In genomic region chr15:49225572-49226281, GRCh38 we compare ENCODE assay signal across 9 cellular contexts. TPM values are rescaled to one million over a fixed set of nuclear protein-coding genes. Genes with fewer than 3 reads are reported as not detected.
DNase-seq lines count a peak whose midpoint lies in the region; ATAC-seq, FAIRE-seq and TF ChIP-seq lines count a peak whose summit lies in the region.
"Had no signal": no experiment of that assay in that cellular context is flagged by ENCODE, and none has a peak within 500 bp of the region (broad histone marks: within the 10 kb centered on the region; RNA-seq: fewer than 3 reads in every experiment).

No MANE protein-coding gene starts in this region.

- DNase-seq in Caki2 (ENCODE audit: low read depth), result peak; percentile 44
- DNase-seq in kidney, result no peak
- no peak for DNase-seq in germinal center (ENCODE audit: low spot score)
- no peak for DNase-seq in GM12891 (ENCODE audit: insufficient read length, low spot score)
- DNase-seq: stimulated activated CD4-positive, alpha-beta T cell treated with anti-CD3 and anti-CD28 coated beads, Interleukin-12 subunit alpha, Interleukin-12 subunit beta, amount 100 ng/mL, for 4 hours had no signal

- peak; percentile 28 for TF ChIP-seq CTCF in kidney (IDR thresholded peaks at IDR 0.05; ENCODE audit: borderline replicate concordance, extremely low read depth, insufficient read depth)

- H3K9ac ChIP-seq in HUES64 (ENCODE audit: low read depth, low read length) (no peak overlapping the region), kidney (ENCODE audit: low read length in 2 of 2) (no peak overlapping the region)

- 88% methylated on average over 3 of the region's 3 CpGs for WGBS in HUES64

- peak overlapping the region; percentile 20 for H3K27ac Mint-ChIP-seq in activated T-helper 17 cell treated with anti-CD3 and anti-CD28 coated beads, Interleukin-2, amount 50 U/mL, for 72 hours

- no peak for ATAC-seq in activated T-helper 17 cell treated with anti-CD3 and anti-CD28 coated beads, Interleukin-2, amount 50 U/mL, for 72 hours (replicated peaks)
- ATAC-seq in HG03442 (IDR thresholded peaks at IDR 0.05; ENCODE audit: unreplicated experiment) (no peak), HG02588 (IDR thresholded peaks at IDR 0.05; ENCODE audit: unreplicated experiment) (no peak)

- no peak overlapping the region for H3K4me3 Mint-ChIP-seq in activated T-helper 17 cell treated with anti-CD3 and anti-CD28 coated beads, Interleukin-2, amount 50 U/mL, for 72 hours

- no peak overlapping the region for H3K4me3 ChIP-seq in HUES64 (ENCODE audit: low read length)
- H3K4me3 ChIP-seq in kidney (ENCODE audit: low read length in 2 of 2), result no peak overlapping the region

- no peaks in the 10 kb centered on the region for H3K27me3 Mint-ChIP-seq in activated T-helper 17 cell treated with anti-CD3 and anti-CD28 coated beads, Interleukin-2, amount 50 U/mL, for 72 hours

- H3K27me3 ChIP-seq in HUES64 (ENCODE audit: insufficient read depth, low read length), result no peaks in the 10 kb centered on the region

- intact Hi-C loops in kidney (cut with DNase I), result no loop called here

- H3K27ac ChIP-seq in HUES64 (ENCODE audit: low read depth, low read length), result 0 out of 2 replicates have a peak overlapping the region, but pooled peaks have one; percentile 12
- no peak overlapping the region for H3K27ac ChIP-seq in kidney (ENCODE audit: low read depth in 2 of 2, low read length in 2 of 2)

- no peak for TF ChIP-seq POLR2A in GM12891 (IDR thresholded peaks at IDR 0.05; ENCODE audit: low read depth, low read length)

- FAIRE-seq in kidney (lab: Jason Lieb, UNC), result no peak
- FAIRE-seq in GM12891 (lab: Jason Lieb, UNC), result no peak

- peaks cover 7% of the 10 kb centered on the region for H3K4me1 ChIP-seq in HUES64 (ENCODE audit: insufficient read depth, low read length)
- peaks cover 0 to 10% of the 10 kb centered on the region in 2 donors for H3K4me1 ChIP-seq in kidney (ENCODE audit: control insufficient read depth in 1 of 2, insufficient read depth in 1 of 2, low read depth in 1 of 2, low read length in 2 of 2)

- no peaks in the 10 kb centered on the region for H3K36me3 ChIP-seq in HUES64 (ENCODE audit: insufficient read depth, low read length)
- no peaks in the 10 kb centered on the region for H3K36me3 ChIP-seq in kidney (ENCODE audit: control insufficient read depth in 1 of 2, insufficient read depth in 2 of 2, low read length in 2 of 2)

- in situ Hi-C loops in Caki2 (cut with HindIII; ENCODE audit: low pct_unique_long_range_greater_than_20kb, low sequenced_read_pairs), result no loop called here

- H3K9me3 Mint-ChIP-seq in activated T-helper 17 cell treated with anti-CD3 and anti-CD28 coated beads, Interleukin-2, amount 50 U/mL, for 72 hours, result peaks cover 18% of the 10 kb centered on the region

- peaks cover 63% of the 10 kb centered on the region for H3K36me3 Mint-ChIP-seq in activated T-helper 17 cell treated with anti-CD3 and anti-CD28 coated beads, Interleukin-2, amount 50 U/mL, for 72 hours (ENCODE audit: low read depth)

- H3K9me3 ChIP-seq in HUES64 (ENCODE audit: insufficient read depth, low read depth, low read length) (no peaks in the 10 kb centered on the region; the same call in 1 of the 2 replicates), kidney (ENCODE audit: control insufficient read depth in 1 of 2, low read length in 2 of 2) (peaks cover 0 to 5% of the 10 kb centered on the region in 2 donors)

- peaks cover 39% of the 10 kb centered on the region for H3K4me1 Mint-ChIP-seq in activated T-helper 17 cell treated with anti-CD3 and anti-CD28 coated beads, Interleukin-2, amount 50 U/mL, for 72 hours

TF ChIP-seq in GM12891, 5 proteins besides CTCF, POLR2A, EP300 and RAD21:
- TF ChIP-seq POLR2AphosphoS5 (IDR thresholded peaks at IDR 0.05; ENCODE audit: low read depth, low read length) (no peak), PAX5 (IDR thresholded peaks at IDR 0.05; ENCODE audit: insufficient read depth, low read length, severe bottlenecking) (no peak)

RNA-seq across cellular contexts. Expression of gene GALK2, which starts 55.7 kb away (rescaled TPM):
- 14.7 and 44.2 TPM in 2 replicates for total RNA-seq in Caki2 (2014; rRNA removed; shearing (Covaris generic); ENCODE audit: low replicate concordance)
- 7.5 TPM for polyA plus RNA-seq in HUES64 (2013, experiment 1 of 2)
- 8.0 TPM for polyA plus RNA-seq in HUES64 (2013, experiment 2 of 2)
- 10 to 100 TPM; 33.8 to 37.8 TPM for total RNA-seq in activated T-helper 17 cell treated with anti-CD3 and anti-CD28 coated beads, Interleukin-2, amount 50 U/mL, for 72 hours
- total RNA-seq in kidney, result 40.6 TPM
- 36.4 TPM for polyA plus RNA-seq in kidney (ENCODE audit: insufficient read depth, low read depth, low replicate concordance)
- polyA plus RNA-seq in GM12891 (2012; ENCODE audit: low read depth, missing spikeins), result 11.4 TPM
